14 cellular contexts compared by ENCODE assay signal in the genomic region with DNA sequence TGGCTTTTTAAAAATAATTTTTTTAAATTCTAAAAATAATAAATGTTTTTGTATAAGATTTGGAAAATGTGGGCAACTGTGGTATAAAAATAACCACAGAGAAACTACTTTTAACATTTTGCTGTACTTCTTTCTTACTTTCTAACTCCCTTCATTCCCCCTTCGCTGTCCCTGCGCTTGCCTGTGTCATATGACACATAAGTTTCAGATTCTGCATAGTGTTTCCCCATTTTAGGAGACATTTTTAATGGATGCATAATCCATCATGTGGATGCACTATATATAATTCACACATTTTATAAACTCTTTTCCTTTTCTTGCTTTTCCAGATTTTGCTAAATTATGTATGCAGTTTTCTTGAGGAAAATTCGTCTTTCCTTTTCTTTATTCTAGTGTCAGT. TPM values are rescaled to one million over a fixed set of nuclear protein-coding genes. Genes with fewer than 3 reads are reported as not detected.
DNase-seq lines count a peak whose midpoint lies in the region; ATAC-seq and TF ChIP-seq lines count a peak whose summit lies in the region.
"Had no signal": no experiment of that assay in that cellular context is flagged by ENCODE, and none has a peak within 500 bp of the region (broad histone marks: within the 10 kb centered on the region; RNA-seq: fewer than 3 reads in every experiment).

No MANE protein-coding gene starts in this region.

- no peaks in the 10 kb centered on the region for H3K9me3 Mint-ChIP-seq in naive thymus-derived CD4-positive, alpha-beta T cell

- peaks cover 3 to 23% (median 17%) of the 10 kb centered on the region in 5 donors for H3K36me3 Mint-ChIP-seq in naive thymus-derived CD4-positive, alpha-beta T cell

- H3K4me2 ChIP-seq in osteoblast (ENCODE audit: insufficient read depth, low read length) = no peak overlapping the region

- H3K4me3 Mint-ChIP-seq in naive thymus-derived CD4-positive, alpha-beta T cell = no peak overlapping the region

- intact Hi-C loops in naive thymus-derived CD4-positive, alpha-beta T cell (cut with micrococcal nuclease) = no loop called here

- H3K36me3 ChIP-seq in naive thymus-derived CD4-positive, alpha-beta T cell (ENCODE audit: control insufficient read depth in 2 of 3, insufficient read depth in 3 of 3, low read length in 3 of 3) = no peaks in the 10 kb centered on the region
- no peaks in the 10 kb centered on the region for H3K36me3 ChIP-seq in osteoblast (ENCODE audit: insufficient read depth, low read length)

- ATAC-seq in GM18873 (IDR thresholded peaks at IDR 0.05; ENCODE audit: low FRiP score, unreplicated experiment) (peak; percentile 31), HG02610 (IDR thresholded peaks at IDR 0.05; ENCODE audit: unreplicated experiment) (peak; percentile 56), HG03575 (IDR thresholded peaks at IDR 0.05; ENCODE audit: extremely low read depth, insufficient number of reproducible peaks, low FRiP score, unreplicated experiment) (peak; percentile 27)
- ATAC-seq in naive thymus-derived CD4-positive, alpha-beta T cell = peak; percentile 57
- no peak for ATAC-seq in activated CD4-positive, CD25-positive, alpha-beta regulatory T cell treated with anti-CD3 and anti-CD28 coated beads, Interleukin-2, amount 50 U/mL, for 24 hours

- no peak overlapping the region for H3K4me3 ChIP-seq in naive thymus-derived CD4-positive, alpha-beta T cell (ENCODE audit: low read length)
- H3K4me3 ChIP-seq in osteoblast (ENCODE audit: insufficient read depth, low read length) = no peak overlapping the region
- H3K4me3 ChIP-seq: heart left ventricle had no signal

- CTCF ChIA-PET in naive thymus-derived CD4-positive, alpha-beta T cell (lab: Charles Lee) = no interaction called here

- no peak overlapping the region for H3K27ac Mint-ChIP-seq in naive thymus-derived CD4-positive, alpha-beta T cell

- TF ChIP-seq CTCF in osteoblast (IDR thresholded peaks at IDR 0.05; ENCODE audit: extremely low read depth, low read depth, low read length) = no peak

- H2AFZ ChIP-seq in osteoblast (ENCODE audit: low read length) = no peak overlapping the region

- POLR2A ChIA-PET in naive thymus-derived CD4-positive, alpha-beta T cell (lab: Charles Lee) = no interaction called here

- H3K4me1 Mint-ChIP-seq in naive thymus-derived CD4-positive, alpha-beta T cell = peaks cover 10 to 23% (median 14%) of the 10 kb centered on the region in 7 donors

- no peaks in the 10 kb centered on the region for H3K4me1 ChIP-seq in naive thymus-derived CD4-positive, alpha-beta T cell (ENCODE audit: control insufficient read depth in 2 of 2, insufficient read depth in 2 of 2, low read length in 2 of 2)
- H3K4me1 ChIP-seq in osteoblast (ENCODE audit: insufficient read depth, low read length) = no peaks in the 10 kb centered on the region

- no peaks in the 10 kb centered on the region for H3K27me3 Mint-ChIP-seq in naive thymus-derived CD4-positive, alpha-beta T cell

- H3K9me3 ChIP-seq in naive thymus-derived CD4-positive, alpha-beta T cell (ENCODE audit: control insufficient read depth in 2 of 3, low read length in 3 of 3) = no peaks in the 10 kb centered on the region
- no peaks in the 10 kb centered on the region for H3K9me3 ChIP-seq in osteoblast (ENCODE audit: low read depth, low read length)
- H3K9me3 ChIP-seq: heart left ventricle had no signal

- H3K27ac ChIP-seq in naive thymus-derived CD4-positive, alpha-beta T cell (ENCODE audit: low read depth, low read length) = no peak overlapping the region
- no peak overlapping the region for H3K27ac ChIP-seq in osteoblast (ENCODE audit: low read depth, low read length)
- H3K27ac ChIP-seq: VCaP had no signal

- no peaks in the 10 kb centered on the region for H4K20me1 ChIP-seq in osteoblast (ENCODE audit: insufficient read depth, low read length)

- H3K79me2 ChIP-seq in osteoblast (ENCODE audit: insufficient read depth, low read length) = no peaks in the 10 kb centered on the region

- no peaks in the 10 kb centered on the region for H3K27me3 ChIP-seq in naive thymus-derived CD4-positive, alpha-beta T cell (ENCODE audit: control insufficient read depth in 2 of 2, insufficient read depth in 2 of 2, low read length in 2 of 2)
- H3K27me3 ChIP-seq in osteoblast (ENCODE audit: insufficient read depth, low read length) = no peaks in the 10 kb centered on the region
- H3K27me3 ChIP-seq: heart left ventricle had no signal

- DNase-seq in naive thymus-derived CD4-positive, alpha-beta T cell = no peak
- DNase-seq in effector CD8-positive, alpha-beta T cell (lab: John Stamatoyannopoulos, UW) = no peak
- DNase-seq in osteoblast (ENCODE audit: insufficient read length, low spot score, missing footprints) (no peak), NCI-H2171 (lab: John Stamatoyannopoulos, UW) (no peak)
- DNase-seq: activated effector memory CD4-positive, alpha-beta T cell treated with anti-CD3 and anti-CD28 coated beads, Interleukin-2, amount 50 U/mL, for 16 hours; cortex of kidney; DMS53; heart left ventricle; NCI-H82 had no signal

RNA-seq across cellular contexts. Expression of gene ATG4C, which starts 16.3 kb away (rescaled TPM):
- 10 to 100 TPM in 4 of 5 experiments, 1 to 10 TPM in 1; 6.8 to 16.5 (median 11.5) TPM for total RNA-seq in naive thymus-derived CD4-positive, alpha-beta T cell
- polyA plus RNA-seq in naive thymus-derived CD4-positive, alpha-beta T cell = 10 to 100 TPM; 16.3 to 20.1 TPM
- total RNA-seq in osteoblast = 5.8 and 9.4 TPM in 2 replicates

Comparison
In these comparisons a context has a peak if more than half of its experiments do, and no peak if none do; other contexts are left out.
1. ATAC-seq: peak in GM18873 (single experiment), HG02610 (single experiment), HG03575 (single experiment) and naive thymus-derived CD4-positive, alpha-beta T cell (single experiment); none in activated CD4-positive, CD25-positive, alpha-beta regulatory T cell treated with anti-CD3 and anti-CD28 coated beads, Interleukin-2, amount 50 U/mL, for 24 hours (0 of 2).